In genomic region chr3:32302601-32303000, GRCh38 we compare ENCODE assay signal across 19 cellular contexts.
DNase-seq lines count a peak whose midpoint lies in the region; ATAC-seq and TF ChIP-seq lines count a peak whose summit lies in the region.
"Had no signal": no experiment of that assay in that cellular context is flagged by ENCODE, and none has a peak within 500 bp of the region (broad histone marks: within the 10 kb centered on the region; RNA-seq: fewer than 3 reads in every experiment).

No MANE protein-coding gene starts in this region.

- H3K27ac Mint-ChIP-seq in activated T-cell treated with anti-CD3 and anti-CD28 coated beads, Interleukin-2, amount 50 U/mL, for 24 hours = peak overlapping the region; percentile 81

- peaks cover 63% of the 10 kb centered on the region for H3K4me1 Mint-ChIP-seq in activated T-cell treated with anti-CD3 and anti-CD28 coated beads, Interleukin-2, amount 50 U/mL, for 24 hours (ENCODE audit: low read depth)

- WGBS in body of pancreas, 2 donors = 86 to 92% methylated on average over 4 of the region's 4 CpGs

- peak overlapping the region; percentile 59 for H3K4me3 Mint-ChIP-seq in activated T-cell treated with anti-CD3 and anti-CD28 coated beads, Interleukin-2, amount 50 U/mL, for 24 hours

- H3K4me3 ChIP-seq in stomach smooth muscle (ENCODE audit: low read length in 2 of 2) (no peak overlapping the region), body of pancreas (no peak overlapping the region)
- H3K4me3 ChIP-seq: gastroesophageal sphincter, SK-N-MC had no signal

- H3K27me3 Mint-ChIP-seq in activated T-cell treated with anti-CD3 and anti-CD28 coated beads, Interleukin-2, amount 50 U/mL, for 24 hours = no peaks in the 10 kb centered on the region

- H3K4me1 ChIP-seq in stomach smooth muscle (ENCODE audit: control insufficient read depth, insufficient read depth, low read length) (peaks cover 7% of the 10 kb centered on the region), body of pancreas (peaks cover 46% of the 10 kb centered on the region)

- no peak for TF ChIP-seq POLR2A in body of pancreas (IDR thresholded peaks at IDR 0.05)

- H3K9me3 ChIP-seq in stomach smooth muscle (ENCODE audit: control insufficient read depth in 2 of 2, low read length in 2 of 2) (no peaks in the 10 kb centered on the region), body of pancreas (no peaks in the 10 kb centered on the region)
- H3K9me3 ChIP-seq: gastroesophageal sphincter had no signal

- ATAC-seq in body of pancreas (no peak), GM18519 (IDR thresholded peaks at IDR 0.05; ENCODE audit: low FRiP score, unreplicated experiment) (no peak), GM21825 (IDR thresholded peaks at IDR 0.05; ENCODE audit: unreplicated experiment) (no peak)
- ATAC-seq: gastroesophageal sphincter, HCT116, HepG2, PC-3 had no signal

- no peak overlapping the region for H3K9ac ChIP-seq in stomach smooth muscle (ENCODE audit: low read length in 2 of 2)

- intact Hi-C loops in body of pancreas (cut with DNase I) = no loop called here

- H3K27me3 ChIP-seq in stomach smooth muscle (ENCODE audit: control insufficient read depth in 1 of 2, insufficient read depth in 2 of 2, low read length in 2 of 2) = no peaks in the 10 kb centered on the region
- H3K27me3 ChIP-seq in body of pancreas = no peaks in the 10 kb centered on the region
- H3K27me3 ChIP-seq: gastroesophageal sphincter had no signal

- no peak for TF ChIP-seq CTCF in VCaP (conservative IDR thresholded peaks at IDR 0.05)
- TF ChIP-seq CTCF in body of pancreas (IDR thresholded peaks at IDR 0.05) = no peak

- H3K36me3 ChIP-seq in stomach smooth muscle (ENCODE audit: control insufficient read depth in 2 of 2, insufficient read depth in 2 of 2, low read length in 2 of 2) = no peaks in the 10 kb centered on the region
- no peaks in the 10 kb centered on the region for H3K36me3 ChIP-seq in body of pancreas (replicated peaks in 1 of 2; ENCODE audit: insufficient read depth in 1 of 2, low read depth in 2 of 2)
- H3K36me3 ChIP-seq: gastroesophageal sphincter had no signal

- peak overlapping the region; percentile 77 for H3K27ac ChIP-seq in VCaP
- peak overlapping the region; percentile 0 for H3K27ac ChIP-seq in stomach smooth muscle (ENCODE audit: low read length)
- H3K27ac ChIP-seq in body of pancreas = peak overlapping the region in 2 of 4 donors; percentile 1 to 4
- H3K27ac ChIP-seq: SK-N-MC had no signal

- DNase-seq in activated T-cell treated with anti-CD3 and anti-CD28 coated beads, Interleukin-2, amount 50 U/mL, for 24 hours = no peak
- DNase-seq in activated T-cell treated with anti-CD3 and anti-CD28 coated beads, Interleukin-2, amount 50 U/mL, for 1 hour = no peak
- peak; percentile 33 for DNase-seq in left kidney (ENCODE audit: low read depth, low spot score)
- DNase-seq in body of pancreas = no peak
- DNase-seq: ACHN, aorta, GDM1, mammary epithelial cell, NCI-H2029, NCI-H526, PC-3 had no signal

- no peaks in the 10 kb centered on the region for H3K36me3 Mint-ChIP-seq in activated T-cell treated with anti-CD3 and anti-CD28 coated beads, Interleukin-2, amount 50 U/mL, for 24 hours (ENCODE audit: low read depth)

- no peaks in the 10 kb centered on the region for H3K9me3 Mint-ChIP-seq in activated T-cell treated with anti-CD3 and anti-CD28 coated beads, Interleukin-2, amount 50 U/mL, for 24 hours
